ENCODE assay signal across 26 cellular contexts in the genomic region with DNA sequence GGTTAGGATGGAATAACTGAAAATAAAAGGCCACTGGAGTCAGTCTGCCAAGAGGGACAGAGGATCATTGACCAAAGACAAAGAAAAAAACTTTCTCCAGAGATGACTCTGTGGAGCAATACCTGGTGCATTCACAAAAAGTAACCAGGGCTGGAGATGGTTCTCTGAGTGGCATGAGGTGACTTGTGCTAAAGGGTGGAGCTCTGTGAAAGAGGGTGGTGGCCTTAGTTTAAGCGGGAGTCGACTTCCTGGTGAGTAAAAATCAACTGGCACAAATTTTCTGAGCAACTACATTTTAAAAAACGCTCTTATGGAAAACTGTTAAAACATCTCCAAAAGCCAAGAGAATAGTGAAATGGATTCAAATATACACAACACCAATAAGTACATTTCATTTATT. TPM values are rescaled to one million over a fixed set of nuclear protein-coding genes. Genes with fewer than 3 reads are reported as not detected.
DNase-seq lines count a peak whose midpoint lies in the region; ATAC-seq, FAIRE-seq and TF ChIP-seq lines count a peak whose summit lies in the region.
"Had no signal": no experiment of that assay in that cellular context is flagged by ENCODE, and none has a peak within 500 bp of the region (broad histone marks: within the 10 kb centered on the region; RNA-seq: fewer than 3 reads in every experiment).

No MANE protein-coding gene starts in this region.

- H3K4me1 ChIP-seq in endodermal cell (ENCODE audit: control insufficient read depth, insufficient read depth, low read length) (peaks cover 14% of the 10 kb centered on the region), HepG2 (ENCODE audit: insufficient read depth, low read length) (0 out of 2 replicates have a peak, but pooled peaks cover 7% of the 10 kb centered on the region), hepatocyte (ENCODE audit: insufficient read depth) (peaks cover 5% of the 10 kb centered on the region)

- intact Hi-C loops in HepG2 (cut with micrococcal nuclease; ENCODE audit: unreplicated experiment) = no loop called here

- H3K36me3 ChIP-seq in endodermal cell (ENCODE audit: control insufficient read depth, insufficient read depth, low read length) (no peaks in the 10 kb centered on the region), HepG2 (replicated peaks in 1 of 2; ENCODE audit: control insufficient read depth in 1 of 2, insufficient read depth in 2 of 2, low read length in 2 of 2) (no peaks in the 10 kb centered on the region), hepatocyte (replicated peaks; ENCODE audit: insufficient read depth, low read depth) (no peaks in the 10 kb centered on the region)

- H3K27ac ChIP-seq in endodermal cell (ENCODE audit: low read depth, low read length) (no peak overlapping the region), HepG2 (ENCODE audit: extremely low read length, insufficient read depth, low read length) (no peak overlapping the region), hepatocyte (no peak overlapping the region)
- H3K27ac ChIP-seq: PC-9 had no signal

- in situ Hi-C loops in HepG2 (cut with HindIII; ENCODE audit: extremely low pct_ligation_motif_present, low pct_unique_long_range_greater_than_20kb) = no loop called here

- H3K9me2 ChIP-seq in hepatocyte (replicated peaks; ENCODE audit: insufficient read depth) = no peaks in the 10 kb centered on the region

- TF ChIP-seq CTCF in endodermal cell (conservative IDR thresholded peaks at IDR 0.05) (no peak), glutamatergic neuron (IDR thresholded peaks at IDR 0.05; ENCODE audit: partially characterized antibody, unreplicated experiment) (no peak), HepG2 (CRISPR knock-in tag; IDR thresholded peaks at IDR 0.05) (no peak), hepatocyte (IDR thresholded peaks at IDR 0.05; ENCODE audit: poor library complexity) (no peak)

- POLR2A ChIA-PET in HepG2 (lab: Yijun Ruan, JAX) = no interaction called here

- H3K9me3 Mint-ChIP-seq in endodermal cell = no peaks in the 10 kb centered on the region
- H3K9me3 Mint-ChIP-seq in glutamatergic neuron (ENCODE audit: unreplicated experiment) = peaks cover 37% of the 10 kb centered on the region
- H3K9me3 Mint-ChIP-seq: CD8-positive, alpha-beta T cell had no signal

- CTCF ChIA-PET in HepG2 (lab: Yijun Ruan, JAX; ENCODE audit: low intra/inter-chr PET ratio, low total read pairs) = no interaction called here

- FAIRE-seq in HepG2 (lab: Jason Lieb, UNC) = no peak
- FAIRE-seq: G401.6, GM18507 had no signal

- TF ChIP-seq RAD21 in HepG2 (CRISPR knock-in tag; IDR thresholded peaks at IDR 0.05) = no peak

- H3K27ac Mint-ChIP-seq in endodermal cell (no peak overlapping the region), glutamatergic neuron (ENCODE audit: unreplicated experiment) (peak overlapping the region; percentile 100)
- H3K27ac Mint-ChIP-seq: CD8-positive, alpha-beta T cell had no signal

- no peak for TF ChIP-seq EP300 in HepG2 (IDR thresholded peaks at IDR 0.05; ENCODE audit: low read depth in 2 of 2, low read length in 2 of 2)
- TF ChIP-seq EP300 in HepG2 (CRISPR knock-in tag; IDR thresholded peaks at IDR 0.05; ENCODE audit: borderline replicate concordance) = no peak

- H3K4me1 Mint-ChIP-seq in endodermal cell (peaks cover 47% of the 10 kb centered on the region), glutamatergic neuron (ENCODE audit: low read depth, unreplicated experiment) (peaks cover 66% of the 10 kb centered on the region)

- H3K27me3 ChIP-seq in endodermal cell (ENCODE audit: control insufficient read depth, insufficient read depth, low read length, poor library complexity, severe bottlenecking) (no peaks in the 10 kb centered on the region), HepG2 (ENCODE audit: control insufficient read depth in 1 of 2, insufficient read depth in 2 of 2, low read length in 2 of 2) (peaks cover 1 to 27% of the 10 kb centered on the region in 2 experiments; a peak in 2 of 5 replicates), hepatocyte (peaks cover 34% of the 10 kb centered on the region)

- TF ChIP-seq POLR2A in HepG2 (IDR thresholded peaks at IDR 0.05; ENCODE audit: insufficient read depth in 1 of 2, low read depth in 2 of 2, low read length in 2 of 2) = no peak

- 86 to 96% methylated on average over 3 of the region's 3 CpGs for WGBS in endodermal cell (ENCODE audit: insufficient coverage in 1 of 2, insufficient read length in 1 of 2), 2 experiments
- WGBS in HepG2 (ENCODE audit: low lambda C conversion rate) = 19% methylated on average over 3 of the region's 3 CpGs
- 83% methylated on average over 3 of the region's 3 CpGs for WGBS in hepatocyte (ENCODE audit: low lambda C conversion rate, missing lambda C conversion rate)

- H4K20me1 ChIP-seq in HepG2 (ENCODE audit: insufficient read depth, low read length) (no peaks in the 10 kb centered on the region), hepatocyte (ENCODE audit: insufficient read depth, poor library complexity, severe bottlenecking) (no peaks in the 10 kb centered on the region)

- H2AFZ ChIP-seq in HepG2 (ENCODE audit: low read length) (no peak overlapping the region), hepatocyte (no peak overlapping the region)
- H2AFZ ChIP-seq: PC-9 had no signal

- H3K79me2 ChIP-seq in HepG2 (ENCODE audit: insufficient read depth, low read length) (no peaks in the 10 kb centered on the region), hepatocyte (no peaks in the 10 kb centered on the region)

- ATAC-seq in HepG2 (no peak), GM21723 (IDR thresholded peaks at IDR 0.05; ENCODE audit: unreplicated experiment) (no peak)
- ATAC-seq: CD8-positive, alpha-beta T cell had no signal

- DNase-seq in NOMO-1 treated with dmso at 0.1 percent for 144 hours (lab: John Stamatoyannopoulos, UW; ENCODE audit: unreplicated experiment) (peak; percentile 17), NOMO-1 treated with DMSO at 0.1 percent for 48 hours (lab: John Stamatoyannopoulos, UW; ENCODE audit: unreplicated experiment) (no peak), endodermal cell (peak; percentile 46), glutamatergic neuron (no peak), HepG2 (ENCODE audit: low spot score) (no peak), mesenteric fat pad (ENCODE audit: low spot score) (no peak), hepatocyte (ENCODE audit: low spot score) (no peak)
- DNase-seq: 8988T; AML-193; C1 segment of cervical spinal cord; CD8-positive, alpha-beta T cell; KG1; NCI-H1417; NCI-H1694 treated with DMSO at 0.1 percent for 48 hours; NCI-H2081 treated with DMSO at 0.1 percent for 48 hours; NCI-H446 treated with DMSO at 0.1 percent for 48 hours; NCI-H526 treated with DMSO at 0.1 percent for 48 hours; PC-9; RPMI8226; SHP77; SW 1271 had no signal

- H3K4me3 Mint-ChIP-seq in endodermal cell = no peak overlapping the region
- H3K4me3 Mint-ChIP-seq in glutamatergic neuron (ENCODE audit: unreplicated experiment) = peak overlapping the region; percentile 54
- H3K4me3 Mint-ChIP-seq: CD8-positive, alpha-beta T cell had no signal

- H3K27me3 Mint-ChIP-seq in endodermal cell (ENCODE audit: insufficient read depth) = no peaks in the 10 kb centered on the region
- H3K27me3 Mint-ChIP-seq in glutamatergic neuron (ENCODE audit: unreplicated experiment) = peaks cover 28% of the 10 kb centered on the region

- no TSS peak for BruUV-seq in HepG2 (replicated peaks; lab: Mats Ljungman, UMichigan)

- H3K4me2 ChIP-seq in HepG2 (ENCODE audit: low read depth, low read length) = no peak overlapping the region
- H3K4me2 ChIP-seq in hepatocyte = no peak overlapping the region
- H3K4me2 ChIP-seq: PC-9 had no signal

- no peaks in the 10 kb centered on the region for H3K9me3 ChIP-seq in endodermal cell (ENCODE audit: control insufficient read depth, low read length)
- no peaks in the 10 kb centered on the region for H3K9me3 ChIP-seq in HepG2 (ENCODE audit: low read length)
- H3K9me3 ChIP-seq in hepatocyte (ENCODE audit: low read depth) = no peaks in the 10 kb centered on the region

- no peak overlapping the region for H3K4me3 ChIP-seq in endodermal cell (ENCODE audit: low read length)
- H3K4me3 ChIP-seq in HepG2 (replicated peaks in 1 of 3; ENCODE audit: insufficient read depth in 1 of 3, low read depth in 2 of 3, low read length in 3 of 3) = no peak overlapping the region
- no peak overlapping the region for H3K4me3 ChIP-seq in hepatocyte
- H3K4me3 ChIP-seq: PC-9 had no signal

- H3K9ac ChIP-seq in endodermal cell (ENCODE audit: extremely low read depth, low read length, poor library complexity, severe bottlenecking) = no peak overlapping the region
- no peak overlapping the region for H3K9ac ChIP-seq in HepG2 (ENCODE audit: insufficient read depth, low read depth, low read length)

- H3K36me3 Mint-ChIP-seq in endodermal cell (ENCODE audit: low read depth) (peaks cover 12% of the 10 kb centered on the region), glutamatergic neuron (ENCODE audit: unreplicated experiment) (peaks cover 12% of the 10 kb centered on the region)
- H3K36me3 Mint-ChIP-seq: CD8-positive, alpha-beta T cell had no signal

RNA-seq across cellular contexts. Expression of gene NHLH2, which starts 10.0 kb away (rescaled TPM):
- total RNA-seq in endodermal cell (1 to 10 TPM; 1.4 to 2.1 TPM), glutamatergic neuron (ENCODE audit: unreplicated experiment) (255 TPM), HepG2 (2016; rRNA removed; fragmentation: Illumina TruSeq; extraction: Trizol) (not detected in 2 replicates), mesenteric fat pad (not detected), hepatocyte (not detected in 2 replicates)
- polyA plus RNA-seq in endodermal cell (2013, experiment 1 of 2) = 19.9 TPM
- 15.9 TPM for polyA plus RNA-seq in endodermal cell (2013, experiment 2 of 2)
- total RNA-seq in HepG2 (2016; cell fraction: cytosol; rRNA removed; fragmentation: Illumina TruSeq; extraction: Trizol; ENCODE audit: low read depth) = not detected in 2 replicates
- total RNA-seq in HepG2 (2016; cell fraction: insoluble cytoplasmic fraction; rRNA removed; fragmentation: Illumina TruSeq; extraction: Trizol) = not detected in 2 replicates
- total RNA-seq in HepG2 (2016; cell fraction: membrane; rRNA removed; fragmentation: Illumina TruSeq; extraction: Trizol) = not detected in 2 replicates
- not detected in 2 replicates for total RNA-seq in HepG2 (2016; cell fraction: nucleus; rRNA removed; fragmentation: Illumina TruSeq; extraction: Trizol)
- polyA plus RNA-seq in HepG2 (2011; rRNA removed) (not detected in 2 replicates), hepatocyte (0.02 and 0.49 TPM in 2 replicates)
- polyA plus RNA-seq in HepG2 (2011; cell fraction: cytosol; rRNA removed) = not detected in 2 replicates
- polyA plus RNA-seq in HepG2 (2011; cell fraction: nucleus; rRNA removed) = not detected in 2 replicates
- polyA plus RNA-seq in HepG2 (2012) = not detected in 2 replicates
- polyA plus RNA-seq in HepG2 (2016; cell fraction: cytosol; fragmentation: Illumina TruSeq; extraction: Trizol; ENCODE audit: low read depth) = not detected in 2 replicates
- polyA plus RNA-seq in HepG2 (2016; cell fraction: insoluble cytoplasmic fraction; fragmentation: Illumina TruSeq; extraction: Trizol; ENCODE audit: low read depth) = not detected in 2 replicates
- polyA plus RNA-seq in HepG2 (2016; cell fraction: membrane; fragmentation: Illumina TruSeq; extraction: Trizol; ENCODE audit: low read depth) = not detected in 2 replicates
- not detected in 2 replicates for polyA plus RNA-seq in HepG2 (2016; cell fraction: nucleus; fragmentation: Illumina TruSeq; extraction: Trizol; ENCODE audit: insufficient read depth, low read depth)
- not detected in 2 replicates for polyA minus RNA-seq in HepG2 (2011; rRNA and poly(A)+ RNA removed; ENCODE audit: low replicate concordance)
- not detected in 2 replicates for polyA minus RNA-seq in HepG2 (2011; cell fraction: cytosol; rRNA and poly(A)+ RNA removed)
- polyA minus RNA-seq in HepG2 (2011; cell fraction: nucleus; rRNA and poly(A)+ RNA removed) = not detected in 2 replicates
- total RNA-seq: CD8-positive, alpha-beta T cell; H4; HT1080; PC-9 had no signal

Comparison
In these comparisons a context has a peak if more than half of its experiments do, and no peak if none do; other contexts are left out.
1. DNase-seq: peak in NOMO-1 treated with dmso at 0.1 percent for 144 hours (single experiment) and endodermal cell (single experiment); none in NOMO-1 treated with DMSO at 0.1 percent for 48 hours (single experiment), glutamatergic neuron (single experiment), HepG2 (single experiment), mesenteric fat pad (single experiment) and hepatocyte (single experiment).
2. RNA of gene NHLH2, which starts 10.0 kb away (total RNA-seq): 255 TPM in glutamatergic neuron (single experiment); 1.4 to 2.1 TPM in endodermal cell, not detected in HepG2, not detected in mesenteric fat pad (single experiment) and not detected in hepatocyte; every median in the first group is over 10 times any median in the second.